20 cellular contexts compared by ENCODE assay signal in the genomic region with DNA sequence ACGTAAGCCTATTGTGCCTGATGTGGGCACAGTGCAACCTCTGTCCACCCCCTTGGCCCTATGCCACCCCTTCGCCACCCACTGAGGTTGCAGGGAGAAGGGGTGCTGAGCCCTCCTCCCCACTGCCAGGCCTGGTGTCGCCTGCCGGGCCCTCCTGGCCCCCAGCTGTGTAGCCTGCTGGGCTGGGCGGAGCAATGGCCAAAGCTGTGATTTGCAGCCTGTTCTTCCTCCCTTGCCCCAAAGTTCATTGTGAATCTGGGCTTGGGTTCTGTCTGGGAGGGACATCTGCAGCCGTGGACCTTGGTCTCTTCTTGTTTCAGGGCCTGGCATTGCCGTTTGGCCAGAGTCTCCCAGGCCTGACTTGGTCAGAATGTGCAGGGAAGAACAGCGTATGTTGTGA.
DNase-seq lines count a peak whose midpoint lies in the region; ATAC-seq, FAIRE-seq and TF ChIP-seq lines count a peak whose summit lies in the region.
"Had no signal": no experiment of that assay in that cellular context is flagged by ENCODE, and none has a peak within 500 bp of the region (broad histone marks: within the 10 kb centered on the region; RNA-seq: fewer than 3 reads in every experiment).

No MANE protein-coding gene starts in this region.

- TF ChIP-seq POLR2A in HepG2 (IDR thresholded peaks at IDR 0.05; ENCODE audit: insufficient read depth in 1 of 2, low read depth in 2 of 2, low read length in 2 of 2) = no peak

- no peak overlapping the region for H3K4me3 Mint-ChIP-seq in nephron progenitor cell
- H3K4me3 Mint-ChIP-seq: CD8-positive, alpha-beta T cell; H9 had no signal

- H3K9me3 ChIP-seq in left ventricle myocardium inferior (replicated peaks) (no peaks in the 10 kb centered on the region), right cardiac atrium (ENCODE audit: control insufficient read depth, low read length) (no peaks in the 10 kb centered on the region), HepG2 (ENCODE audit: low read length) (no peaks in the 10 kb centered on the region)
- H3K9me3 ChIP-seq: SJSA1 had no signal

- H3K4me3 ChIP-seq in left ventricle myocardium inferior (no peak overlapping the region), right cardiac atrium (ENCODE audit: low read length) (no peak overlapping the region), HepG2 (replicated peaks in 1 of 3; ENCODE audit: insufficient read depth in 1 of 3, low read depth in 2 of 3, low read length in 3 of 3) (no peak overlapping the region)
- H3K4me3 ChIP-seq: SJSA1 had no signal

- peaks cover 6% of the 10 kb centered on the region for H3K27me3 Mint-ChIP-seq in nephron progenitor cell (ENCODE audit: low read depth, poor library complexity)

- no peak overlapping the region for H3K9ac ChIP-seq in HepG2 (ENCODE audit: insufficient read depth, low read depth, low read length)

- peak overlapping the region; percentile 98 for H3K27ac Mint-ChIP-seq in nephron progenitor cell
- H3K27ac Mint-ChIP-seq: CD8-positive, alpha-beta T cell; H9 had no signal

- peaks cover 20% of the 10 kb centered on the region for H3K36me3 Mint-ChIP-seq in nephron progenitor cell (ENCODE audit: low read depth)
- H3K36me3 Mint-ChIP-seq: CD8-positive, alpha-beta T cell had no signal

- intact Hi-C loops in left ventricle myocardium inferior (cut with micrococcal nuclease) (no loop called here), right cardiac atrium (cut with DNase I) (no loop called here), HepG2 (cut with micrococcal nuclease; ENCODE audit: unreplicated experiment) (no loop called here)

- TF ChIP-seq EP300 in HepG2 (IDR thresholded peaks at IDR 0.05; ENCODE audit: low read depth in 2 of 2, low read length in 2 of 2) (no peak), HepG2 (CRISPR knock-in tag; IDR thresholded peaks at IDR 0.05; ENCODE audit: borderline replicate concordance) (no peak)

- TF ChIP-seq CTCF in left ventricle myocardium inferior (IDR thresholded peaks at IDR 0.05; ENCODE audit: borderline replicate concordance) = no peak
- no peak for TF ChIP-seq CTCF in HepG2 (CRISPR knock-in tag; IDR thresholded peaks at IDR 0.05)
- TF ChIP-seq CTCF in nephron progenitor cell (IDR thresholded peaks at IDR 0.05) = no peak
- TF ChIP-seq CTCF in D721Med (IDR thresholded peaks at IDR 0.05; ENCODE audit: insufficient read depth, missing control alignments) = no peak

- BruUV-seq in HepG2 (replicated peaks; lab: Mats Ljungman, UMichigan) = no TSS peak

- peaks cover 61% of the 10 kb centered on the region for H3K4me1 Mint-ChIP-seq in nephron progenitor cell

- H3K4me2 ChIP-seq in HepG2 (ENCODE audit: low read depth, low read length) = no peak overlapping the region

- no peaks in the 10 kb centered on the region for H3K9me3 Mint-ChIP-seq in nephron progenitor cell
- H3K9me3 Mint-ChIP-seq: CD8-positive, alpha-beta T cell; H9 had no signal

- H3K4me1 ChIP-seq in left ventricle myocardium inferior (peaks cover 21% of the 10 kb centered on the region), right cardiac atrium (ENCODE audit: control insufficient read depth, insufficient read depth, low read length) (peaks cover 9% of the 10 kb centered on the region), HepG2 (ENCODE audit: insufficient read depth, low read length) (peaks cover 20% of the 10 kb centered on the region)
- H3K4me1 ChIP-seq: SJSA1 had no signal

- no peaks in the 10 kb centered on the region for H4K20me1 ChIP-seq in HepG2 (ENCODE audit: insufficient read depth, low read length)

- CTCF ChIA-PET in HepG2 (lab: Yijun Ruan, JAX; ENCODE audit: low intra/inter-chr PET ratio, low total read pairs) = no interaction called here

- ATAC-seq in right cardiac atrium (no peak), HepG2 (peak; percentile 56)
- ATAC-seq: CD8-positive, alpha-beta T cell had no signal

- H3K27me3 ChIP-seq in left ventricle myocardium inferior (ENCODE audit: low read depth) (no peaks in the 10 kb centered on the region), right cardiac atrium (ENCODE audit: control insufficient read depth, insufficient read depth) (no peaks in the 10 kb centered on the region), HepG2 (ENCODE audit: control insufficient read depth in 1 of 2, insufficient read depth in 2 of 2, low read length in 2 of 2) (peaks cover 2 to 24% of the 10 kb centered on the region in 2 experiments; a peak in 3 of 5 replicates)
- H3K27me3 ChIP-seq: SJSA1 had no signal

- POLR2A ChIA-PET in HepG2 (lab: Yijun Ruan, JAX) = no interaction called here

- H3K36me3 ChIP-seq in left ventricle myocardium inferior (no peaks in the 10 kb centered on the region), HepG2 (replicated peaks in 1 of 2; ENCODE audit: control insufficient read depth in 1 of 2, insufficient read depth in 2 of 2, low read length in 2 of 2) (no peaks in the 10 kb centered on the region)
- H3K36me3 ChIP-seq: SJSA1 had no signal

- in situ Hi-C loops in HepG2 (cut with HindIII; ENCODE audit: extremely low pct_ligation_motif_present, low pct_unique_long_range_greater_than_20kb) = no loop called here

- no peak for FAIRE-seq in HepG2 (lab: Jason Lieb, UNC)
- no peak for FAIRE-seq in D721Med (lab: Jason Lieb, UNC)
- FAIRE-seq: GM12891, RCC 7860 had no signal

- H3K27ac ChIP-seq in left ventricle myocardium inferior (replicated peaks) (peak overlapping the region; percentile 58), right cardiac atrium (ENCODE audit: low read length) (no peak overlapping the region), HepG2 (ENCODE audit: extremely low read length, insufficient read depth, low read length) (no peak overlapping the region)
- H3K27ac ChIP-seq: SJSA1 had no signal

- WGBS in right cardiac atrium = 81% methylated on average over 8 of the region's 8 CpGs
- WGBS in HepG2 (ENCODE audit: low lambda C conversion rate) = 33% methylated on average over 5 of the region's 8 CpGs

- H3K79me2 ChIP-seq in HepG2 (ENCODE audit: insufficient read depth, low read length) = no peaks in the 10 kb centered on the region

- H2AFZ ChIP-seq in HepG2 (ENCODE audit: low read length) = no peak overlapping the region

- no peak for TF ChIP-seq RAD21 in HepG2 (CRISPR knock-in tag; IDR thresholded peaks at IDR 0.05)

- DNase-seq in left ventricle myocardium inferior = no peak
- DNase-seq in right cardiac atrium = no peak
- no peak for DNase-seq in HepG2 (ENCODE audit: low spot score)
- DNase-seq in nephron progenitor cell = no peak
- no peak for DNase-seq in DMS79 treated with DMSO at 0.1 percent for 48 hours (lab: John Stamatoyannopoulos, UW)
- no peak for DNase-seq in D721Med (ENCODE audit: insufficient read length, low spot score)
- DNase-seq in EL = no peak
- DNase-seq: 8988T; C1 segment of cervical spinal cord; CD8-positive, alpha-beta T cell; H9; KG1; NCI-H1092 treated with DMSO at 0.1 percent for 48 hours; NCI-H2029 treated with DMSO at 0.1 percent for 48 hours; NCI-H226; NCI-H524; OCI-M1 had no signal

TF ChIP-seq in HepG2, 621 proteins besides CTCF, POLR2A, EP300 and RAD21:
- TF ChIP-seq HNF4A (CRISPR knock-in tag; IDR thresholded peaks at IDR 0.05) = peak; percentile 24; the same call in 1 of the 2 replicates
- TF ChIP-seq, protein P1, sequence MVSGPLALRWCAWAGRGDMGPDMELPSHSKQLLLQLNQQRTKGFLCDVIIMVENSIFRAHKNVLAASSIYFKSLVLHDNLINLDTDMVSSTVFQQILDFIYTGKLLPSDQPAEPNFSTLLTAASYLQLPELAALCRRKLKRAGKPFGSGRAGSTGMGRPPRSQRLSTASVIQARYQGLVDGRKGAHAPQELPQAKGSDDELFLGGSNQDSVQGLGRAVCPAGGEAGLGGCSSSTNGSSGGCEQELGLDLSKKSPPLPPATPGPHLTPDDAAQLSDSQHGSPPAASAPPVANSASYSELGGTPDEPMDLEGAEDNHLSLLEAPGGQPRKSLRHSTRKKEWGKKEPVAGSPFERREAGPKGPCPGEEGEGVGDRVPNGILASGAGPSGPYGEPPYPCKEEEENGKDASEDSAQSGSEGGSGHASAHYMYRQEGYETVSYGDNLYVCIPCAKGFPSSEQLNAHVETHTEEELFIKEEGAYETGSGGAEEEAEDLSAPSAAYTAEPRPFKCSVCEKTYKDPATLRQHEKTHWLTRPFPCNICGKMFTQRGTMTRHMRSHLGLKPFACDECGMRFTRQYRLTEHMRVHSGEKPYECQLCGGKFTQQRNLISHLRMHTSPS (CRISPR knock-in tag; IDR thresholded peaks at IDR 0.05; ENCODE audit: low read depth) = no peak
- TF ChIP-seq, protein P2, sequence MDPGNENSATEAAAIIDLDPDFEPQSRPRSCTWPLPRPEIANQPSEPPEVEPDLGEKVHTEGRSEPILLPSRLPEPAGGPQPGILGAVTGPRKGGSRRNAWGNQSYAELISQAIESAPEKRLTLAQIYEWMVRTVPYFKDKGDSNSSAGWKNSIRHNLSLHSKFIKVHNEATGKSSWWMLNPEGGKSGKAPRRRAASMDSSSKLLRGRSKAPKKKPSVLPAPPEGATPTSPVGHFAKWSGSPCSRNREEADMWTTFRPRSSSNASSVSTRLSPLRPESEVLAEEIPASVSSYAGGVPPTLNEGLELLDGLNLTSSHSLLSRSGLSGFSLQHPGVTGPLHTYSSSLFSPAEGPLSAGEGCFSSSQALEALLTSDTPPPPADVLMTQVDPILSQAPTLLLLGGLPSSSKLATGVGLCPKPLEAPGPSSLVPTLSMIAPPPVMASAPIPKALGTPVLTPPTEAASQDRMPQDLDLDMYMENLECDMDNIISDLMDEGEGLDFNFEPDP (CRISPR knock-in tag; conservative IDR thresholded peaks at IDR 0.05) = no peak
